In genomic region chr17:47252766-47253512, GRCh38 we compare ENCODE assay signal across 9 cellular contexts. TPM values are rescaled to one million over a fixed set of nuclear protein-coding genes. Genes with fewer than 3 reads are reported as not detected.
DNase-seq lines count a peak whose midpoint lies in the region; ATAC-seq and TF ChIP-seq lines count a peak whose summit lies in the region.
"Had no signal": no experiment of that assay in that cellular context is flagged by ENCODE, and none has a peak within 500 bp of the region (broad histone marks: within the 10 kb centered on the region; RNA-seq: fewer than 3 reads in every experiment).

No MANE protein-coding gene starts in this region.

- peaks cover 22% of the 10 kb centered on the region for H3K4me1 Mint-ChIP-seq in T-helper 2 cell treated with Interferon-gamma antibody and Interleukin-4, amounts not matched to agents 5 μg/mL and 100 μg/mL, for 36 hours (ENCODE audit: low read depth)
- H3K4me1 Mint-ChIP-seq in activated CD8-positive, alpha-beta T cell treated with anti-CD3 and anti-CD28 coated beads for 36 hours (ENCODE audit: low read depth), result peaks cover 4% of the 10 kb centered on the region

- H3K4me3 ChIP-seq in iPS-18a (ENCODE audit: low read length) (peak overlapping the region; percentile 76), stomach (peak overlapping the region; percentile 70 to 81 (median 76))

- WGBS in stomach, 5 donors, result 69 to 75% (median 72%) methylated on average over 10 of the region's 10 CpGs

- ATAC-seq in activated CD8-positive, alpha-beta T cell treated with anti-CD3 and anti-CD28 coated beads for 36 hours, result no peak

- H3K27me3 ChIP-seq in iPS-18a (ENCODE audit: control insufficient read depth, insufficient read depth, low read length) (peaks cover 57% of the 10 kb centered on the region), stomach (peaks cover 0 to 45% (median 14%) of the 10 kb centered on the region in 3 donors)

- intact Hi-C loops in activated CD8-positive, alpha-beta T cell treated with anti-CD3 and anti-CD28 coated beads for 36 hours (cut with micrococcal nuclease), result no loop called here
- intact Hi-C loops in stomach (cut with DNase I; ENCODE audit: low total_unique reads), result no loop called here
- intact Hi-C loops in posterior cingulate gyrus (cut with DNase I), result no loop called here

- H3K4me3 Mint-ChIP-seq in T-helper 2 cell treated with Interferon-gamma antibody and Interleukin-4, amounts not matched to agents 5 μg/mL and 100 μg/mL, for 36 hours, result peak overlapping the region; percentile 73
- H3K4me3 Mint-ChIP-seq in activated CD8-positive, alpha-beta T cell treated with anti-CD3 and anti-CD28 coated beads for 36 hours, result peak overlapping the region; percentile 42

- H3K27ac ChIP-seq in iPS-18a (ENCODE audit: low read length), result no peak overlapping the region
- H3K27ac ChIP-seq in stomach, result peak overlapping the region in 4 of 5 donors; percentile 74 to 89 (median 83)

- H3K36me3 ChIP-seq in iPS-18a (ENCODE audit: control insufficient read depth, low read depth, low read length), result no peaks in the 10 kb centered on the region
- no peaks in the 10 kb centered on the region for H3K36me3 ChIP-seq in stomach

- no peak overlapping the region for H3K27ac Mint-ChIP-seq in T-helper 2 cell treated with Interferon-gamma antibody and Interleukin-4, amounts not matched to agents 5 μg/mL and 100 μg/mL, for 36 hours
- H3K27ac Mint-ChIP-seq in activated CD8-positive, alpha-beta T cell treated with anti-CD3 and anti-CD28 coated beads for 36 hours, result no peak overlapping the region

- no peak for TF ChIP-seq CTCF in activated CD8-positive, alpha-beta T cell treated with anti-CD3 and anti-CD28 coated beads for 36 hours (IDR thresholded peaks at IDR 0.05)
- TF ChIP-seq CTCF in stomach (IDR thresholded peaks at IDR 0.05), result no peak

- H3K27me3 Mint-ChIP-seq in T-helper 2 cell treated with Interferon-gamma antibody and Interleukin-4, amounts not matched to agents 5 μg/mL and 100 μg/mL, for 36 hours (ENCODE audit: low read depth), result peaks cover 70% of the 10 kb centered on the region
- peaks cover 52% of the 10 kb centered on the region for H3K27me3 Mint-ChIP-seq in activated CD8-positive, alpha-beta T cell treated with anti-CD3 and anti-CD28 coated beads for 36 hours

- POLR2A ChIA-PET in activated CD8-positive, alpha-beta T cell treated with anti-CD3 and anti-CD28 coated beads for 36 hours (lab: Charles Lee), result no interaction called here

- TF ChIP-seq POLR2A in stomach (IDR thresholded peaks at IDR 0.05), result no peak

- TF ChIP-seq EP300 in stomach (IDR thresholded peaks at IDR 0.05), result no peak

- H3K9me3 Mint-ChIP-seq in T-helper 2 cell treated with Interferon-gamma antibody and Interleukin-4, amounts not matched to agents 5 μg/mL and 100 μg/mL, for 36 hours, result no peaks in the 10 kb centered on the region
- H3K9me3 Mint-ChIP-seq in activated CD8-positive, alpha-beta T cell treated with anti-CD3 and anti-CD28 coated beads for 36 hours, result no peaks in the 10 kb centered on the region

- no peaks in the 10 kb centered on the region for H3K9me3 ChIP-seq in iPS-18a (ENCODE audit: control insufficient read depth, low read depth, low read length)
- H3K9me3 ChIP-seq in stomach, result no peaks in the 10 kb centered on the region

- peaks cover 22% of the 10 kb centered on the region for H3K4me1 ChIP-seq in iPS-18a (ENCODE audit: control insufficient read depth, low read depth, low read length)
- H3K4me1 ChIP-seq in stomach, result peaks cover 5 to 40% (median 17%) of the 10 kb centered on the region in 4 donors

- H3K9ac ChIP-seq in iPS-18a (ENCODE audit: low read length), result no peak overlapping the region

- DNase-seq in T-helper 2 cell treated with Interferon-gamma antibody and Interleukin-4, amounts not matched to agents 5 μg/mL and 100 μg/mL, for 36 hours (ENCODE audit: low spot score), result no peak
- DNase-seq in T-helper 2 cell, result no peak
- no peak for DNase-seq in activated CD8-positive, alpha-beta T cell treated with anti-CD3 and anti-CD28 coated beads for 36 hours
- DNase-seq in stomach, result no peak
- DNase-seq in NOMO-1 treated with dmso at 0.1 percent for 144 hours (lab: John Stamatoyannopoulos, UW; ENCODE audit: unreplicated experiment), result no peak
- DNase-seq in posterior cingulate gyrus, result no peak
- DNase-seq in AML-193 (lab: John Stamatoyannopoulos, UW), result no peak
- DNase-seq: SIG-M5 had no signal

- H3K36me3 Mint-ChIP-seq in T-helper 2 cell treated with Interferon-gamma antibody and Interleukin-4, amounts not matched to agents 5 μg/mL and 100 μg/mL, for 36 hours (ENCODE audit: low read depth), result no peaks in the 10 kb centered on the region
- H3K36me3 Mint-ChIP-seq in activated CD8-positive, alpha-beta T cell treated with anti-CD3 and anti-CD28 coated beads for 36 hours (ENCODE audit: low read depth), result no peaks in the 10 kb centered on the region

- CTCF ChIA-PET in activated CD8-positive, alpha-beta T cell treated with anti-CD3 and anti-CD28 coated beads for 36 hours (lab: Charles Lee), result interaction anchor here (1.1 kb wide), 1 partner anchor 23 kb away, joined by 3 read pairs; no protein-coding TSS in a partner anchor

RNA-seq across cellular contexts. Expression of gene ITGB3, which starts 0.7 kb away (rescaled TPM):
- total RNA-seq in activated CD8-positive, alpha-beta T cell treated with anti-CD3 and anti-CD28 coated beads for 36 hours, result not detected
- 10 to 100 TPM in 3 of 5 donors, 1 to 10 TPM in 1, not detected in 1; 7.1 to 29.8 (median 23.6) TPM for total RNA-seq in stomach
- polyA plus RNA-seq in stomach, result 1 to 10 TPM; 1.0 to 3.1 (median 1.7) TPM

RNA-seq across cellular contexts. Expression of gene MYL4, which starts 43.8 kb away (rescaled TPM):
- total RNA-seq in activated CD8-positive, alpha-beta T cell treated with anti-CD3 and anti-CD28 coated beads for 36 hours, result not detected
- 1 to 10 TPM in 2 of 5 donors, not detected in 3; 1.7 to 5.7 TPM for total RNA-seq in stomach
- polyA plus RNA-seq in stomach, result 1 to 10 TPM in 2 of 3 donors, under 1 TPM in 1; 0.20 to 2.1 (median 1.5) TPM
